36 cellular contexts compared by ENCODE assay signal in the genomic region with DNA sequence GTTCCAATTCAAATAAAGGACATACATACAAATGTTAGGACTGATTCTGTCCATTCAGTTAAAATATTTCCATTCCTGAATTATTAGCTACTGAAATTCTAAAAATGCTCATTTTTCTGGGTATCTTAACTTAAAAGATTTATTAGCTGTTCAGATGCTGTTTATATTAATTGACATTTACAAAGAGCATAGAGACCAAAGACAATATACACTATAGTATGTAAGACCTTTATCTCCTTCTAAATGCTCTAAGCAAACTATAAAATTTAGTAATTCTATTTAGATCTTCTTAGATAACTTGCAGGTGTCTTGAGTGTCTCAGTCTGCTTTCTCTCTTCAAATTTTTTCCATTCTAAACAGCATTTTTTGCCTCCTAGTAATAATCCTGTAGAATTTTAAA. TPM values are rescaled to one million over a fixed set of nuclear protein-coding genes. Genes with fewer than 3 reads are reported as not detected.
"Had no signal": no experiment of that assay in that cellular context is flagged by ENCODE, and none has a peak within 500 bp of the region (broad histone marks: within the 10 kb centered on the region; RNA-seq: fewer than 3 reads in every experiment).

No MANE protein-coding gene starts in this region.

- H3K27ac Mint-ChIP-seq: activated B cell treated with CpG ODN at 0.5 μM for 24 hours; activated CD4-positive, alpha-beta memory T cell treated with anti-CD3 and anti-CD28 coated beads for 36 hours; activated CD4-positive, alpha-beta T cell treated with anti-CD3 and anti-CD28 coated beads, Interleukin-2, amount 10 ng/mL, durations not matched to agents 24 days and 14 days; activated CD8-positive, alpha-beta T cell treated with anti-CD3 and anti-CD28 coated beads for 36 hours; activated naive CD4-positive, alpha-beta T cell treated with anti-CD3 and anti-CD28 coated beads for 36 hours; activated naive CD8-positive, alpha-beta T cell; activated naive CD8-positive, alpha-beta T cell treated with anti-CD3 and anti-CD28 coated beads, Interleukin-2, amount 10 ng/mL, durations not matched to agents 7 days and 5 days; activated naive CD8-positive, alpha-beta T cell treated with anti-CD3 and anti-CD28 coated beads, Interleukin-2, amount 50 U/mL, for 24 hours; activated T-cell treated with anti-CD3 and anti-CD28 coated beads, Interleukin-2, amount 50 U/mL, for 72 hours; activated T-helper 1 cell treated with anti-CD3 and anti-CD28 coated beads, Interleukin-12 subunit alpha, Interleukin-12 subunit beta, Interleukin-2, Interleukin-4 antibody, amounts not matched to agents 30 ng/mL and 10 ng/mL and 1 ng/mL, durations not matched to agents 14 hours and 24 hours and 36 hours; activated T-helper 17 cell treated with anti-CD3 and anti-CD28 coated beads, Interleukin-2, amount 50 U/mL, for 72 hours; brain; T-helper 17 cell had no signal

- DNase-seq: activated B cell treated with CpG ODN at 0.5 μM for 24 hours; activated CD4-positive, alpha-beta memory T cell treated with anti-CD3 and anti-CD28 coated beads for 36 hours; activated CD4-positive, alpha-beta T cell treated with anti-CD3 and anti-CD28 coated beads for 4 hours; activated CD4-positive, alpha-beta T cell treated with anti-CD3 and anti-CD28 coated beads, Interleukin-2, amount 10 ng/mL, durations not matched to agents 24 days and 14 days; activated CD4-positive, alpha-beta T cell treated with anti-CD3 and anti-CD28 coated beads, Interleukin-2, amount 50 U/mL, for 1 hour; activated CD4-positive, alpha-beta T cell treated with anti-CD3 and anti-CD28 coated beads, Interleukin-2, amount 50 U/mL, for 4 hours; activated CD4-positive, CD25-positive, alpha-beta regulatory T cell treated with anti-CD3 and anti-CD28 coated beads, Interleukin-2, amount 50 U/mL, for 72 hours; activated CD8-positive, alpha-beta memory T cell treated with anti-CD3 and anti-CD28 coated beads, Interleukin-2, amount 50 U/mL, for 4 hours; activated CD8-positive, alpha-beta T cell treated with anti-CD3 and anti-CD28 coated beads for 36 hours; activated effector memory CD4-positive, alpha-beta T cell treated with anti-CD3 and anti-CD28 coated beads, Interleukin-2, amount 50 U/mL, for 16 hours; activated gamma-delta T cell treated with Interleukin-2 at 50 U/mL for 16 hours; activated naive CD4-positive, alpha-beta T cell; activated naive CD4-positive, alpha-beta T cell treated with anti-CD3 and anti-CD28 coated beads for 36 hours; activated naive CD4-positive, alpha-beta T cell treated with anti-CD3 and anti-CD28 coated beads, Interleukin-2, amount 50 U/mL, for 16 hours; activated naive CD8-positive, alpha-beta T cell treated with anti-CD3 and anti-CD28 coated beads, Interleukin-2, amount 10 ng/mL, durations not matched to agents 7 days and 5 days; activated naive CD8-positive, alpha-beta T cell treated with anti-CD3 and anti-CD28 coated beads, Interleukin-2, amount 50 U/mL, for 24 hours; activated T-cell treated with anti-CD3 and anti-CD28 coated beads for 4 hours; activated T-cell treated with anti-CD3 and anti-CD28 coated beads, Interleukin-2, amount 50 U/mL, for 1 hour; activated T-cell treated with anti-CD3 and anti-CD28 coated beads, Interleukin-2, amount 50 U/mL, for 4 hours; activated T-cell treated with anti-CD3 and anti-CD28 coated beads, Interleukin-2, amount 50 U/mL, for 72 hours; amygdala; anterior cingulate cortex; caudate nucleus; cerebellar nuclear complex; colonic mucosa; T-helper 17 cell; T1000 had no signal

- FAIRE-seq: bronchial epithelial cell had no signal

- ATAC-seq: activated CD8-positive, alpha-beta T cell treated with anti-CD3 and anti-CD28 coated beads for 36 hours; activated naive CD8-positive, alpha-beta T cell treated with anti-CD3 and anti-CD28 coated beads, Interleukin-2, amount 50 U/mL, for 24 hours; activated T-cell treated with anti-CD3 and anti-CD28 coated beads, Interleukin-2, amount 50 U/mL, for 4 hours; activated T-cell treated with anti-CD3 and anti-CD28 coated beads, Interleukin-2, amount 50 U/mL, for 72 hours; activated T-helper 17 cell treated with anti-CD3 and anti-CD28 coated beads, Interleukin-2, amount 50 U/mL, for 72 hours; T-helper 17 cell had no signal

- H3K9me3 Mint-ChIP-seq: activated B cell treated with CpG ODN at 0.5 μM for 24 hours; activated CD4-positive, alpha-beta memory T cell treated with anti-CD3 and anti-CD28 coated beads for 36 hours; activated CD4-positive, alpha-beta T cell treated with anti-CD3 and anti-CD28 coated beads, Interleukin-2, amount 10 ng/mL, durations not matched to agents 24 days and 14 days; activated CD8-positive, alpha-beta T cell treated with anti-CD3 and anti-CD28 coated beads for 36 hours; activated naive CD4-positive, alpha-beta T cell treated with anti-CD3 and anti-CD28 coated beads for 36 hours; activated naive CD8-positive, alpha-beta T cell treated with anti-CD3 and anti-CD28 coated beads, Interleukin-2, amount 10 ng/mL, durations not matched to agents 7 days and 5 days; activated naive CD8-positive, alpha-beta T cell treated with anti-CD3 and anti-CD28 coated beads, Interleukin-2, amount 50 U/mL, for 24 hours; activated T-cell treated with anti-CD3 and anti-CD28 coated beads, Interleukin-2, amount 50 U/mL, for 4 hours; activated T-cell treated with anti-CD3 and anti-CD28 coated beads, Interleukin-2, amount 50 U/mL, for 72 hours; activated T-helper 1 cell treated with anti-CD3 and anti-CD28 coated beads, Interleukin-12 subunit alpha, Interleukin-12 subunit beta, Interleukin-2, Interleukin-4 antibody, amounts not matched to agents 30 ng/mL and 10 ng/mL and 1 ng/mL, durations not matched to agents 14 hours and 24 hours and 36 hours; activated T-helper 17 cell treated with anti-CD3 and anti-CD28 coated beads, Interleukin-2, amount 50 U/mL, for 72 hours; brain had no signal

RNA-seq across cellular contexts. Expression of gene MYOC, which starts 50.1 kb away (rescaled TPM):
- total RNA-seq: activated B cell treated with CpG ODN at 0.5 μM for 24 hours; activated CD4-positive, alpha-beta memory T cell treated with anti-CD3 and anti-CD28 coated beads for 36 hours; activated CD4-positive, alpha-beta T cell treated with anti-CD3 and anti-CD28 coated beads, Interleukin-2, amount 10 ng/mL, durations not matched to agents 24 days and 14 days; activated CD8-positive, alpha-beta memory T cell treated with anti-CD3 and anti-CD28 coated beads for 36 hours; activated CD8-positive, alpha-beta T cell treated with anti-CD3 and anti-CD28 coated beads for 36 hours; activated naive CD4-positive, alpha-beta T cell treated with anti-CD3 and anti-CD28 coated beads for 36 hours; activated naive CD8-positive, alpha-beta T cell treated with anti-CD3 and anti-CD28 coated beads, Interleukin-2, amount 10 ng/mL, durations not matched to agents 7 days and 5 days; activated T-cell treated with anti-CD3 and anti-CD28 coated beads, Interleukin-2, amount 50 U/mL, for 4 hours; activated T-cell treated with anti-CD3 and anti-CD28 coated beads, Interleukin-2, amount 50 U/mL, for 72 hours; activated T-helper 1 cell treated with anti-CD3 and anti-CD28 coated beads, Interleukin-12 subunit alpha, Interleukin-12 subunit beta, Interleukin-2, Interleukin-4 antibody, amounts not matched to agents 30 ng/mL and 10 ng/mL and 1 ng/mL, durations not matched to agents 14 hours and 24 hours and 36 hours; activated T-helper 17 cell treated with anti-CD3 and anti-CD28 coated beads, Interleukin-2, amount 50 U/mL, for 72 hours; bronchial epithelial cell; chondrocyte; T-helper 17 cell; T-helper 2 cell treated with Interferon-gamma antibody and Interleukin-4, amounts not matched to agents 100 ng/mL and 5 ng/mL, for 36 hours had no signal
- polyA plus RNA-seq: cardiac muscle cell had no signal
